Comparison of ENCODE assay signal across 30 cellular contexts in genomic region chr11:30873924-30874323, GRCh38.
"Had no signal": no experiment of that assay in that cellular context is flagged by ENCODE, and none has a peak within 500 bp of the region (broad histone marks: within the 10 kb centered on the region; RNA-seq: fewer than 3 reads in every experiment).

No MANE protein-coding gene starts in this region.

- H3K27ac Mint-ChIP-seq: activated CD4-positive, alpha-beta memory T cell treated with anti-CD3 and anti-CD28 coated beads, Interleukin-2, amount 10 ng/mL, durations not matched to agents 7 days and 5 days; activated CD4-positive, alpha-beta T cell treated with anti-CD3 and anti-CD28 coated beads, Interleukin-2, amount 10 ng/mL, durations not matched to agents 7 days and 5 days; activated naive CD8-positive, alpha-beta T cell; activated T-helper 17 cell treated with anti-CD3 and anti-CD28 coated beads, Interleukin-2, amount 50 U/mL, for 72 hours; dendritic cell treated with granulocyte-macrophage colony-stimulating factor and Interleukin-4, amounts not matched to agents 40 ng/mL and 50 ng/mL, for 4 days; endodermal cell had no signal

- H3K27me3 Mint-ChIP-seq: activated CD4-positive, alpha-beta memory T cell treated with anti-CD3 and anti-CD28 coated beads, Interleukin-2, amount 10 ng/mL, durations not matched to agents 7 days and 5 days; activated CD4-positive, alpha-beta T cell treated with anti-CD3 and anti-CD28 coated beads, Interleukin-2, amount 10 ng/mL, durations not matched to agents 7 days and 5 days; activated naive CD8-positive, alpha-beta T cell; activated T-helper 17 cell treated with anti-CD3 and anti-CD28 coated beads, Interleukin-2, amount 50 U/mL, for 72 hours; central memory CD8-positive, alpha-beta T cell had no signal

- DNase-seq: activated CD4-positive, alpha-beta memory T cell treated with anti-CD3 and anti-CD28 coated beads, Interleukin-2, amount 10 ng/mL, durations not matched to agents 7 days and 5 days; activated CD4-positive, alpha-beta T cell treated with anti-CD3 and anti-CD28 coated beads for 4 hours; activated CD4-positive, alpha-beta T cell treated with anti-CD3 and anti-CD28 coated beads, Interleukin-2, amount 10 ng/mL, durations not matched to agents 7 days and 5 days; activated CD4-positive, alpha-beta T cell treated with anti-CD3 and anti-CD28 coated beads, Interleukin-2, amount 50 U/mL, for 4 hours; activated CD4-positive, CD25-positive, alpha-beta regulatory T cell; activated CD4-positive, CD25-positive, alpha-beta regulatory T cell treated with anti-CD3 and anti-CD28 coated beads, Interleukin-2, amount 50 U/mL, for 72 hours; activated CD8-positive, alpha-beta memory T cell treated with anti-CD3 and anti-CD28 coated beads, Interleukin-2, amount 50 U/mL, for 48 hours; activated effector memory CD4-positive, alpha-beta T cell treated with Interleukin-2 at 50 U/mL for 16 hours; activated gamma-delta T cell treated with Interleukin-2 at 50 U/mL for 16 hours; activated naive CD4-positive, alpha-beta T cell treated with anti-CD3 and anti-CD28 coated beads, Interleukin-2, amount 50 U/mL, for 16 hours; activated naive CD4-positive, alpha-beta T cell treated with Interleukin-2 at 50 U/mL for 16 hours; activated T-cell treated with anti-CD3 and anti-CD28 coated beads for 4 hours; activated T-cell treated with anti-CD3 and anti-CD28 coated beads, Interleukin-2, amount 50 U/mL, for 4 hours; amniotic stem cell; anterior cingulate cortex; brain microvascular endothelial cell; dorsolateral prefrontal cortex; effector memory CD4-positive, alpha-beta T cell; endodermal cell; foreskin fibroblast; gastrocnemius medialis; glutamatergic neuron; heart right ventricle; T-helper 2 cell had no signal

- H3K9me3 ChIP-seq: gastrocnemius medialis, heart right ventricle had no signal

- H3K4me3 Mint-ChIP-seq: activated CD4-positive, alpha-beta memory T cell treated with anti-CD3 and anti-CD28 coated beads, Interleukin-2, amount 10 ng/mL, durations not matched to agents 7 days and 5 days; activated CD4-positive, alpha-beta T cell treated with anti-CD3 and anti-CD28 coated beads, Interleukin-2, amount 10 ng/mL, durations not matched to agents 7 days and 5 days; activated naive CD8-positive, alpha-beta T cell; activated T-cell treated with anti-CD3 and anti-CD28 coated beads, Interleukin-2, amount 50 U/mL, for 4 hours; activated T-helper 17 cell treated with anti-CD3 and anti-CD28 coated beads, Interleukin-2, amount 50 U/mL, for 72 hours; central memory CD8-positive, alpha-beta T cell; dendritic cell treated with granulocyte-macrophage colony-stimulating factor and Interleukin-4, amounts not matched to agents 40 ng/mL and 50 ng/mL, for 4 days; endodermal cell had no signal

- H3K4me1 ChIP-seq: gastrocnemius medialis had no signal

- H3K4me1 Mint-ChIP-seq: activated CD4-positive, alpha-beta memory T cell treated with anti-CD3 and anti-CD28 coated beads, Interleukin-2, amount 10 ng/mL, durations not matched to agents 7 days and 5 days; activated CD4-positive, alpha-beta T cell treated with anti-CD3 and anti-CD28 coated beads, Interleukin-2, amount 10 ng/mL, durations not matched to agents 7 days and 5 days; activated T-helper 17 cell treated with anti-CD3 and anti-CD28 coated beads, Interleukin-2, amount 50 U/mL, for 72 hours; central memory CD8-positive, alpha-beta T cell had no signal

- H3K27ac ChIP-seq: brain microvascular endothelial cell, coronary artery, dorsolateral prefrontal cortex, gastrocnemius medialis had no signal

- H3K27me3 ChIP-seq: brain microvascular endothelial cell, dorsolateral prefrontal cortex, gastrocnemius medialis, heart right ventricle had no signal

- H3K4me3 ChIP-seq: coronary artery, dorsolateral prefrontal cortex, gastrocnemius medialis, heart right ventricle had no signal

- H3K36me3 Mint-ChIP-seq: activated naive CD8-positive, alpha-beta T cell had no signal

- ATAC-seq: activated T-cell treated with anti-CD3 and anti-CD28 coated beads, Interleukin-2, amount 50 U/mL, for 4 hours; activated T-helper 17 cell treated with anti-CD3 and anti-CD28 coated beads, Interleukin-2, amount 50 U/mL, for 72 hours; esophagus mucosa; gastrocnemius medialis; heart right ventricle had no signal

- H3K9me3 Mint-ChIP-seq: activated CD4-positive, alpha-beta memory T cell treated with anti-CD3 and anti-CD28 coated beads, Interleukin-2, amount 10 ng/mL, durations not matched to agents 7 days and 5 days; activated CD4-positive, alpha-beta T cell treated with anti-CD3 and anti-CD28 coated beads, Interleukin-2, amount 10 ng/mL, durations not matched to agents 7 days and 5 days; activated T-cell treated with anti-CD3 and anti-CD28 coated beads, Interleukin-2, amount 50 U/mL, for 4 hours; activated T-helper 17 cell treated with anti-CD3 and anti-CD28 coated beads, Interleukin-2, amount 50 U/mL, for 72 hours; dendritic cell treated with granulocyte-macrophage colony-stimulating factor and Interleukin-4, amounts not matched to agents 40 ng/mL and 50 ng/mL, for 4 days; endodermal cell had no signal

- H3K36me3 ChIP-seq: brain microvascular endothelial cell, gastrocnemius medialis, heart right ventricle had no signal
